In the genomic region with DNA sequence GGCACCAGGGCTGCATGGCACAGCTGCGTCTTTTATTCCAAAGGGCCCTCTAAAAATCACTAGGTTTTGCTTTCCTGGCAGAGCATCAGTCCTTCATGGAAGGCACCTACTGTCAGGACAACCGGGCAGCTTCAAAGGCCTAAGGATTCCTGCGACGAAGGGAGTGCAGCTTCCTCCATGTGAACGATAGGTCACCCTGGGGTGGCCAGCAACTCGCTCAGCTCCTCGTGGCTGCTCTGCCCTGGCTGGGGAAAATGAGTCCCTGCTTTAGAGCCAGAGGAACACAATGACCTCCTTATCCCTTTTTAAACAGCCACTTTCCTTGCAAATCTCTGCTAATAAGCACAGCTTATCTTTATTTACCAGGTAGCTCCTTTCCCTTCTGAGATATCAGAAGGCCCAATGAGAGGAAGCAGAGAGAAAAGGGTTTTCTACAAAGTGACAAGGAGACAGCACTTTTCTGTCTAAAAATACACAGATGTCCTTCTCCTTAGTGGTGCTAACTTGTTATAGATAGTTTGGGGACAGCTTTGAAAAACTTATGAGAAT, we compare ENCODE assay signal across 2 cellular contexts.
TF ChIP-seq lines count a peak whose summit lies in the region.

No MANE protein-coding gene starts in this region.

TF ChIP-seq in GM23338, 12 proteins besides CTCF, POLR2A, EP300 and RAD21:
- no peak for TF ChIP-seq EZH2phosphoT487 (IDR thresholded peaks at IDR 0.05; ENCODE audit: unreplicated experiment)
- no peak for TF ChIP-seq EZH2 (IDR thresholded peaks at IDR 0.05; ENCODE audit: low read depth, unreplicated experiment)
- no peak for TF ChIP-seq ZNF114 (CRISPR knock-in tag; IDR thresholded peaks at IDR 0.05)

TF ChIP-seq in H1, 55 proteins besides CTCF, POLR2A, EP300 and RAD21:
- no peak for TF ChIP-seq SP4 (IDR thresholded peaks at IDR 0.05; ENCODE audit: low read length)
- no peak for TF ChIP-seq ASH2L (IDR thresholded peaks at IDR 0.05; ENCODE audit: low read length)
- no peak for TF ChIP-seq TAF7 (optimal IDR thresholded peaks at IDR 0.05; ENCODE audit: borderline replicate concordance, low read depth, low read length)
- TF ChIP-seq SIN3A (conservative IDR thresholded peaks at IDR 0.05 in 1 of 2, IDR thresholded peaks at IDR 0.05 in 1 of 2; ENCODE audit: low read depth in 1 of 2, low read length in 2 of 2): no peak
- no peak for TF ChIP-seq EZH2 (IDR thresholded peaks at IDR 0.05; ENCODE audit: low read depth, low read length, severe bottlenecking)
- TF ChIP-seq CBX5 (IDR thresholded peaks at IDR 0.05; ENCODE audit: low read depth, low read length): no peak
- TF ChIP-seq, protein P1, sequence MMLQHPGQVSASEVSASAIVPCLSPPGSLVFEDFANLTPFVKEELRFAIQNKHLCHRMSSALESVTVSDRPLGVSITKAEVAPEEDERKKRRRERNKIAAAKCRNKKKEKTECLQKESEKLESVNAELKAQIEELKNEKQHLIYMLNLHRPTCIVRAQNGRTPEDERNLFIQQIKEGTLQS (IDR thresholded peaks at IDR 0.05; ENCODE audit: insufficient read depth, low read depth, low read length): no peak
- TF ChIP-seq BRCA1 (IDR thresholded peaks at IDR 0.05; ENCODE audit: low read depth, low read length): no peak
- TF ChIP-seq RBBP5 (IDR thresholded peaks at IDR 0.05; ENCODE audit: borderline replicate concordance, low read depth, low read length): no peak
- TF ChIP-seq POLR2AphosphoS5 (IDR thresholded peaks at IDR 0.05; ENCODE audit: low read depth, low read length): no peak
- no peak for TF ChIP-seq GABPA (IDR thresholded peaks at IDR 0.05; ENCODE audit: borderline replicate concordance, insufficient read depth, low read length)
- no peak for TF ChIP-seq CBX8 (IDR thresholded peaks at IDR 0.05; ENCODE audit: borderline replicate concordance, low read depth, low read length)
- TF ChIP-seq CEBPB (IDR thresholded peaks at IDR 0.05; ENCODE audit: low read depth, low read length): no peak
- no peak for TF ChIP-seq KDM1A (IDR thresholded peaks at IDR 0.05; ENCODE audit: borderline replicate concordance, low read length)
- TF ChIP-seq RFX5 (IDR thresholded peaks at IDR 0.05; ENCODE audit: borderline replicate concordance, low read depth, low read length): no peak
- no peak for TF ChIP-seq PHF8 (conservative IDR thresholded peaks at IDR 0.05; ENCODE audit: low read depth, low read length)
- no peak for TF ChIP-seq GTF2F1 (IDR thresholded peaks at IDR 0.05; ENCODE audit: borderline replicate concordance, low read depth, low read length)
TF ChIP-seq in H1: peak in this region for 0.
